ENCODE assay signal across 8 cellular contexts in genomic region chr9:69175488-69175872, GRCh38. TPM values are rescaled to one million over a fixed set of nuclear protein-coding genes. Genes with fewer than 3 reads are reported as not detected.
DNase-seq lines count a peak whose midpoint lies in the region; ATAC-seq and TF ChIP-seq lines count a peak whose summit lies in the region.

No MANE protein-coding gene starts in this region.

- H3K36me3 ChIP-seq in SJCRH30 = no peaks in the 10 kb centered on the region
- H3K36me3 ChIP-seq in hepatocyte (replicated peaks; ENCODE audit: insufficient read depth, low read depth) = no peaks in the 10 kb centered on the region
- no peaks in the 10 kb centered on the region for H3K36me3 ChIP-seq in uterus
- no peaks in the 10 kb centered on the region for H3K36me3 ChIP-seq in prostate gland

- H4K20me1 ChIP-seq in hepatocyte (ENCODE audit: insufficient read depth, poor library complexity, severe bottlenecking) = peaks cover 12% of the 10 kb centered on the region

- WGBS in hepatocyte (ENCODE audit: low lambda C conversion rate, missing lambda C conversion rate) = 53% methylated on average over 8 of the region's 8 CpGs
- WGBS in prostate gland = 75% methylated on average over 8 of the region's 8 CpGs

- H3K4me3 ChIP-seq in SJCRH30 (peak overlapping the region; percentile 76), hepatocyte (no peak overlapping the region), uterus (peak overlapping the region; percentile 48 to 57), prostate gland (no peak overlapping the region)

- TF ChIP-seq CTCF in hepatocyte (IDR thresholded peaks at IDR 0.05; ENCODE audit: poor library complexity) = no peak
- no peak for TF ChIP-seq CTCF in uterus (IDR thresholded peaks at IDR 0.05)
- TF ChIP-seq CTCF in prostate gland (IDR thresholded peaks at IDR 0.05) = no peak

- TF ChIP-seq POLR2A in uterus (IDR thresholded peaks at IDR 0.05) (no peak), prostate gland (IDR thresholded peaks at IDR 0.05) (no peak)

- H3K4me1 ChIP-seq in SJCRH30 (peaks cover 2% of the 10 kb centered on the region), hepatocyte (ENCODE audit: insufficient read depth) (peaks cover 28% of the 10 kb centered on the region), uterus (peaks cover 0 to 6% of the 10 kb centered on the region in 2 donors), prostate gland (replicated peaks) (no peaks in the 10 kb centered on the region)

- no peak overlapping the region for H2AFZ ChIP-seq in hepatocyte

- H3K27me3 ChIP-seq in SJCRH30 = no peaks in the 10 kb centered on the region
- H3K27me3 ChIP-seq in hepatocyte = no peaks in the 10 kb centered on the region
- no peaks in the 10 kb centered on the region for H3K27me3 ChIP-seq in uterus
- no peaks in the 10 kb centered on the region for H3K27me3 ChIP-seq in prostate gland (replicated peaks; ENCODE audit: insufficient read depth)

- intact Hi-C loops in uterus (cut with DNase I; ENCODE audit: low total_unique reads) (no loop called here), prostate gland (cut with DNase I) (no loop called here), posterior vena cava (cut with DNase I) (loop anchor here in 1 of 2 donors (10.0 kb wide), 1 partner anchor 121 kb away; no protein-coding TSS in a partner anchor)

- ATAC-seq in GM18870 (IDR thresholded peaks at IDR 0.05; ENCODE audit: unreplicated experiment) (peak; percentile 16), HG02610 (IDR thresholded peaks at IDR 0.05; ENCODE audit: unreplicated experiment) (peak; percentile 19)

- H3K27ac ChIP-seq in SJCRH30 (no peak overlapping the region), hepatocyte (peak overlapping the region; percentile 58), uterus (peak overlapping the region; percentile 78 to 81), prostate gland (no peak overlapping the region)

- DNase-seq in SJCRH30 (no peak), hepatocyte (ENCODE audit: low spot score) (no peak), uterus (no peak), prostate gland (ENCODE audit: low spot score) (no peak), posterior vena cava (ENCODE audit: low spot score) (no peak), inferior parietal cortex (ENCODE audit: extremely low spot score) (no peak)

- H3K4me2 ChIP-seq in hepatocyte = peak overlapping the region; percentile 93

- peaks cover 70% of the 10 kb centered on the region for H3K79me2 ChIP-seq in hepatocyte

- no peaks in the 10 kb centered on the region for H3K9me3 ChIP-seq in SJCRH30 (replicated peaks)
- no peaks in the 10 kb centered on the region for H3K9me3 ChIP-seq in hepatocyte (ENCODE audit: low read depth)
- no peaks in the 10 kb centered on the region for H3K9me3 ChIP-seq in uterus
- H3K9me3 ChIP-seq in prostate gland = no peaks in the 10 kb centered on the region

- H3K9me2 ChIP-seq in hepatocyte (replicated peaks; ENCODE audit: insufficient read depth) = no peaks in the 10 kb centered on the region

RNA-seq across cellular contexts. Expression of gene TJP2, which starts 1.4 kb away (rescaled TPM):
- 13.8 and 14.3 TPM in 2 replicates for total RNA-seq in SJCRH30 (2014; rRNA removed; shearing (Covaris generic))
- 126 and 131 TPM in 2 replicates for total RNA-seq in hepatocyte
- 67.2 and 69.9 TPM in 2 replicates for polyA plus RNA-seq in hepatocyte
- 100 to 1,000 TPM in 1 of 4 donors, 10 to 100 TPM in 3; 38.6 to 110 (median 44.7) TPM for total RNA-seq in uterus
- 100 to 1,000 TPM; 117 to 166 TPM for total RNA-seq in prostate gland
- total RNA-seq in posterior vena cava = 10 to 100 TPM; 83.5 to 85.1 TPM

Comparison
In these comparisons a context has a peak if more than half of its experiments do, and no peak if none do; other contexts are left out.
1. H3K27ac ChIP-seq: peak in hepatocyte (single experiment) and uterus (2 of 2); none in SJCRH30 (single experiment) and prostate gland (0 of 2).
2. H3K4me3 ChIP-seq: peak in SJCRH30 (single experiment) and uterus (2 of 2); none in hepatocyte (single experiment) and prostate gland (0 of 2).